ENCODE assay signal across 1 cellular context in genomic region chr9:76691761-76692313, GRCh38.
TF ChIP-seq lines count a peak whose summit lies in the region.

No MANE protein-coding gene starts in this region.

TF ChIP-seq in HCT116, 20 proteins besides CTCF, POLR2A, EP300 and RAD21 (continued from another document):
- TF ChIP-seq ATF3 (IDR thresholded peaks at IDR 0.05) (no peak), CEBPB (IDR thresholded peaks at IDR 0.05; ENCODE audit: low read depth) (no peak), SP1 (IDR thresholded peaks at IDR 0.05; ENCODE audit: low read depth) (no peak), EZH2 (IDR thresholded peaks at IDR 0.05) (no peak)
